ENCODE assay signal across 25 cellular contexts in the genomic region with DNA sequence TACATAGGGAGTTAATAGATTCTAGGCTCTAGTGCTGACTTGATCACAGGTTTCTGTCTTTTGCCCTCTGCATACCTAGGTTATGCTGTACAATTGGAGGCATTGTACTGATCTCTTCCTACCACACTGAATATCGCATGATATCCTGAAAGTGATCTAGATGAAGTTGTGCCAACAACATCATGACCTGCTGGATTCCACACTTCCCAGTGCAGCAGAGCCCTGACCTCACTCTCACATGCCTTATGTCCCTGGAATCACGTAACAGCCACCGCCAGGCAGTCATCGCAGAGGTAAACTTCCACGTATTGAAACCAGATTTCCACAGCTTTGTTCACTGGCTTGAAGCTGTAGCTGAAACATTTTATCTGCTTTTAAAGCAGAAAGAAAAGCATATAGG.
A peak's percentile ranks its signal among the peaks of the same experiment; 100 is the strongest.
DNase-seq lines count a peak whose midpoint lies in the region; ATAC-seq, FAIRE-seq and TF ChIP-seq lines count a peak whose summit lies in the region.
"Had no signal": no experiment of that assay in that cellular context is flagged by ENCODE, and none has a peak within 500 bp of the region (broad histone marks: within the 10 kb centered on the region; RNA-seq: fewer than 3 reads in every experiment).

No MANE protein-coding gene starts in this region.

- no peaks in the 10 kb centered on the region for H3F3A ChIP-seq in GM23248 (ENCODE audit: insufficient read depth)

- H4K20me1 ChIP-seq in endothelial cell of umbilical vein (replicated peaks; ENCODE audit: control insufficient read depth, extremely low read depth, insufficient read depth, low read length) (no peaks in the 10 kb centered on the region), GM23248 (ENCODE audit: insufficient read depth) (no peaks in the 10 kb centered on the region)
- H4K20me1 ChIP-seq: BLaER1 treated with 17β-estradiol and CSF1 and Interleukin-3, amounts not matched to agents 10 nM and 100 nM had no signal

- no peak overlapping the region for H3K4me3 ChIP-seq in astrocyte of the spinal cord (ENCODE audit: low read depth, low read length)
- no peak overlapping the region for H3K4me3 ChIP-seq in endothelial cell of umbilical vein (replicated peaks in 1 of 3; ENCODE audit: insufficient read depth in 1 of 3, low read depth in 1 of 3, low read length in 3 of 3)
- no peak overlapping the region for H3K4me3 ChIP-seq in lung
- no peak overlapping the region for H3K4me3 ChIP-seq in GM23248
- H3K4me3 ChIP-seq: A549; BLaER1 treated with 17β-estradiol and CSF1 and Interleukin-3, amounts not matched to agents 10 nM and 100 nM; GM23338 had no signal

- DNase-seq in Right ventricle myocardium inferior (ENCODE audit: missing footprints), result peak; percentile 4
- no peak for DNase-seq in left cardiac atrium
- DNase-seq in astrocyte of the spinal cord (ENCODE audit: low read depth, low spot score), result peak; percentile 14
- peak; percentile 41 for DNase-seq in endothelial cell of umbilical vein (ENCODE audit: low read depth, low spot score)
- DNase-seq in lung (ENCODE audit: low spot score), result peak; percentile 17
- DNase-seq in GM23248, result no peak
- no peak for DNase-seq in NK-92 (lab: John Stamatoyannopoulos, UW; ENCODE audit: unreplicated experiment)
- no peak for DNase-seq in SW480 (ENCODE audit: low spot score)
- DNase-seq: 8988T; ACHN; AML-193; BE2C; Calu3; CD4-positive, alpha-beta T cell; CD8-positive, alpha-beta memory T cell; COR-L47; DND-41; H9 had no signal

- H2AFZ ChIP-seq in endothelial cell of umbilical vein (ENCODE audit: low read depth, low read length) (no peak overlapping the region), GM23248 (no peak overlapping the region)
- H2AFZ ChIP-seq: GM23338 had no signal

- intact Hi-C loops in Right ventricle myocardium inferior (cut with DNase I), result no loop called here
- intact Hi-C loops in left cardiac atrium (cut with DNase I), result no loop called here
- intact Hi-C loops in endothelial cell of umbilical vein (cut with micrococcal nuclease), result no loop called here

- 82 to 83% methylated on average over 5 of the region's 5 CpGs for WGBS in lung, 2 donors
- WGBS in GM23248 (ENCODE audit: low coverage in 1 of 2, low lambda C conversion rate in 2 of 2, missing lambda C conversion rate in 2 of 2), 2 experiments, result 56 to 61% methylated on average over 5 of the region's 5 CpGs

- H3K9me2 ChIP-seq in GM23248 (ENCODE audit: insufficient read depth), result no peaks in the 10 kb centered on the region

- no peaks in the 10 kb centered on the region for H3K9me1 ChIP-seq in endothelial cell of umbilical vein (replicated peaks; ENCODE audit: control insufficient read depth, extremely low read depth, insufficient read depth, low read length)

- no peaks in the 10 kb centered on the region for H3K4me1 ChIP-seq in endothelial cell of umbilical vein (ENCODE audit: control insufficient read depth, extremely low read depth, insufficient read depth, low read length)
- no peaks in the 10 kb centered on the region for H3K4me1 ChIP-seq in lung (ENCODE audit: control insufficient read depth in 2 of 2, insufficient read depth in 2 of 2, low read length in 2 of 2)
- H3K4me1 ChIP-seq in GM23248 (ENCODE audit: insufficient read depth), result no peaks in the 10 kb centered on the region
- H3K4me1 ChIP-seq: A549; BE2C; BLaER1 treated with 17β-estradiol and CSF1 and Interleukin-3, amounts not matched to agents 10 nM and 100 nM had no signal

- no peaks in the 10 kb centered on the region for H3K36me3 ChIP-seq in endothelial cell of umbilical vein (ENCODE audit: control insufficient read depth in 2 of 2, extremely low read depth in 1 of 2, insufficient read depth in 2 of 2, low read length in 2 of 2)
- H3K36me3 ChIP-seq in lung (ENCODE audit: control insufficient read depth in 2 of 2, insufficient read depth in 2 of 2, low read length in 2 of 2), result no peaks in the 10 kb centered on the region
- H3K36me3 ChIP-seq in GM23248 (ENCODE audit: low read depth), result no peaks in the 10 kb centered on the region
- H3K36me3 ChIP-seq: BE2C; BLaER1 treated with 17β-estradiol and CSF1 and Interleukin-3, amounts not matched to agents 10 nM and 100 nM had no signal

- POLR2A ChIA-PET in endothelial cell of umbilical vein (lab: Charles Lee), result no interaction called here

- dilution Hi-C loops in endothelial cell of umbilical vein (cut with MboI; ENCODE audit: extremely low pct_ligation_motif_present, low sequenced_read_pairs), result no loop called here

- FAIRE-seq in endothelial cell of umbilical vein (lab: Jason Lieb, UNC), result no peak
- FAIRE-seq: A549, G401.6, GM12892, GM19239 had no signal

- no peak for TF ChIP-seq CTCF in astrocyte of the spinal cord (IDR thresholded peaks at IDR 0.05; ENCODE audit: low read depth, low read length)
- no peak for TF ChIP-seq CTCF in endothelial cell of umbilical vein (IDR thresholded peaks at IDR 0.05; ENCODE audit: extremely low read depth in 1 of 2, insufficient read depth in 1 of 2, low read depth in 1 of 2, low read length in 2 of 2)
- no peak for TF ChIP-seq CTCF in lung (IDR thresholded peaks at IDR 0.05; ENCODE audit: control extremely low read depth, extremely low read depth)

- no peaks in the 10 kb centered on the region for H3K9me3 ChIP-seq in endothelial cell of umbilical vein (replicated peaks; ENCODE audit: control insufficient read depth, insufficient read depth, low read length)
- peaks cover 0 to 9% of the 10 kb centered on the region in 2 donors for H3K9me3 ChIP-seq in lung (ENCODE audit: control insufficient read depth in 2 of 2, insufficient read depth in 1 of 2, low read length in 1 of 2)
- H3K9me3 ChIP-seq in GM23248 (ENCODE audit: low read depth), result no peaks in the 10 kb centered on the region
- H3K9me3 ChIP-seq: A549; BE2C; BLaER1 treated with 17β-estradiol and CSF1 and Interleukin-3, amounts not matched to agents 10 nM and 100 nM had no signal

- no TSS peak for BruUV-seq in endothelial cell of umbilical vein (replicated peaks; lab: Mats Ljungman, UMichigan)

- H3K9ac ChIP-seq in endothelial cell of umbilical vein (replicated peaks; ENCODE audit: extremely low read depth, insufficient read depth, low read length) (no peak overlapping the region), GM23248 (no peak overlapping the region)
- H3K9ac ChIP-seq: BLaER1 treated with 17β-estradiol and CSF1 and Interleukin-3, amounts not matched to agents 10 nM and 100 nM had no signal

- CTCF ChIA-PET in endothelial cell of umbilical vein (lab: Charles Lee), result no interaction called here

- H3K4me2 ChIP-seq in endothelial cell of umbilical vein (ENCODE audit: insufficient read depth, low read length) (no peak overlapping the region), GM23248 (ENCODE audit: unreplicated experiment) (no peak overlapping the region)
- H3K4me2 ChIP-seq: A549; BLaER1 treated with 17β-estradiol and CSF1 and Interleukin-3, amounts not matched to agents 10 nM and 100 nM; GM23338 had no signal

- H3K27me3 ChIP-seq in endothelial cell of umbilical vein (ENCODE audit: control insufficient read depth in 2 of 2, insufficient read depth in 2 of 2, low read length in 2 of 2) (no peaks in the 10 kb centered on the region), lung (ENCODE audit: control insufficient read depth, insufficient read depth) (no peaks in the 10 kb centered on the region), GM23248 (replicated peaks; ENCODE audit: insufficient read depth) (no peaks in the 10 kb centered on the region)
- H3K27me3 ChIP-seq: BE2C; BLaER1 treated with 17β-estradiol and CSF1 and Interleukin-3, amounts not matched to agents 10 nM and 100 nM had no signal

- ATAC-seq in Right ventricle myocardium inferior, result no peak
- ATAC-seq in left cardiac atrium, result no peak
- ATAC-seq in lung (ENCODE audit: insufficient read depth, low FRiP score), result no peak
- ATAC-seq: A549, GM23338, HCT116 had no signal

- in situ Hi-C loops in astrocyte of the spinal cord (cut with HindIII; ENCODE audit: low sequenced_read_pairs), result no loop called here
- in situ Hi-C loops in GM23248 (cut with MboI), result loop anchor here (10.0 kb wide), 1 partner anchor 57 kb away; no protein-coding TSS in a partner anchor

- H3K27ac ChIP-seq in endothelial cell of umbilical vein (ENCODE audit: insufficient read depth, low read depth, low read length) (peak overlapping the region; percentile 3), lung (ENCODE audit: low read depth in 1 of 2, low read length in 1 of 2) (no peak overlapping the region), GM23248 (no peak overlapping the region)
- H3K27ac ChIP-seq: A549; BLaER1 treated with 17β-estradiol and CSF1 and Interleukin-3, amounts not matched to agents 10 nM and 100 nM had no signal

- H3K79me2 ChIP-seq in endothelial cell of umbilical vein (ENCODE audit: control insufficient read depth, insufficient read depth, low read length) (no peaks in the 10 kb centered on the region), GM23248 (ENCODE audit: insufficient read depth) (no peaks in the 10 kb centered on the region)

- TF ChIP-seq POLR2A in endothelial cell of umbilical vein (IDR thresholded peaks at IDR 0.05; ENCODE audit: low read depth, low read length), result no peak

TF ChIP-seq in endothelial cell of umbilical vein, 7 proteins besides CTCF, POLR2A, EP300 and RAD21:
- TF ChIP-seq POLR2AphosphoS5 (IDR thresholded peaks at IDR 0.05; ENCODE audit: insufficient read depth, low read depth, low read length) (no peak), GATA2 (IDR thresholded peaks at IDR 0.05; ENCODE audit: insufficient read depth, insufficient read length, low read depth, low read length) (no peak), EZH2 (IDR thresholded peaks at IDR 0.05; ENCODE audit: borderline replicate concordance, low read depth, low read length, severe bottlenecking) (no peak), FOS (IDR thresholded peaks at IDR 0.05; ENCODE audit: borderline replicate concordance, insufficient read depth, low read length) (no peak), JUN (IDR thresholded peaks at IDR 0.05; ENCODE audit: borderline replicate concordance, insufficient read depth, insufficient read length, low read depth) (no peak), MYC (IDR thresholded peaks at IDR 0.05; ENCODE audit: low read depth, low read length) (no peak)
- TF ChIP-seq, protein P1, sequence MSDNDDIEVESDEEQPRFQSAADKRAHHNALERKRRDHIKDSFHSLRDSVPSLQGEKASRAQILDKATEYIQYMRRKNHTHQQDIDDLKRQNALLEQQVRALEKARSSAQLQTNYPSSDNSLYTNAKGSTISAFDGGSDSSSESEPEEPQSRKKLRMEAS (IDR thresholded peaks at IDR 0.05; ENCODE audit: insufficient read depth, insufficient read length), result no peak

Comparison
In these comparisons a context has a peak if more than half of its experiments do, and no peak if none do; other contexts are left out.
1. DNase-seq: peak in Right ventricle myocardium inferior (single experiment), astrocyte of the spinal cord (single experiment), endothelial cell of umbilical vein (single experiment) and lung (single experiment); none in left cardiac atrium (single experiment), GM23248 (single experiment), NK-92 (single experiment) and SW480 (single experiment).